Comparison of ENCODE assay signal across 21 cellular contexts in the genomic region with DNA sequence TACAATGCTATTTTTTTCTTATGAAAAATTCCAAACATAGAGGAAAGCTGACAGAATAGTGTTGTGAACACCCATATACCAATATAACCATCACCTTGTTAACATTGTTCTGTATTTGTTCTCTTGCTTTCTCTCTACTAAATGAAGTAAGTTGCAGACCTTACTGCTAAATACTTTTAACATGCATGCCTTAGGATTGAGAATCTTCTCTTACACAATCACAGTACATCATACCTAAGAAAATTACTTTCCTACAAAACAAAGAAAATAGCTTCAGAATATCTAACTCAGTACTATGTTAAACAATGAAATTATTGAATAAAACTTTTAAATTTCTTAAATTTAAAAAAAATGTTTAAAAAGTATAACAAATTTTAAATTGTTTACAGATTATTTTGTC.
DNase-seq lines count a peak whose midpoint lies in the region; ATAC-seq and TF ChIP-seq lines count a peak whose summit lies in the region.
"Had no signal": no experiment of that assay in that cellular context is flagged by ENCODE, and none has a peak within 500 bp of the region (broad histone marks: within the 10 kb centered on the region; RNA-seq: fewer than 3 reads in every experiment).

No MANE protein-coding gene starts in this region.

- H3K27me3 ChIP-seq in adipocyte (replicated peaks; ENCODE audit: control insufficient read depth, insufficient read depth, low read length) (no peaks in the 10 kb centered on the region), upper lobe of right lung (no peaks in the 10 kb centered on the region)

- no peak overlapping the region for H3K4me3 ChIP-seq in adipocyte (ENCODE audit: low read length)
- no peak overlapping the region for H3K4me3 ChIP-seq in upper lobe of right lung
- H3K4me3 ChIP-seq: GM23338 had no signal

- DNase-seq in GM03348 (ENCODE audit: low spot score) (peak; percentile 9), adipocyte (ENCODE audit: low read depth) (peak; percentile 31), fibroblast of peridontal ligament (ENCODE audit: extremely low read depth) (peak; percentile 12), renal cortical epithelial cell (ENCODE audit: low read depth) (peak; percentile 3), DMS153 treated with DMSO at 0.1 percent for 48 hours (lab: John Stamatoyannopoulos, UW; ENCODE audit: unreplicated experiment) (no peak), upper lobe of right lung (no peak)
- no peak for DNase-seq in activated CD4-positive, alpha-beta T cell treated with anti-CD3 and anti-CD28 coated beads, Interleukin-2, amount 50 U/mL, for 48 hours
- DNase-seq: AML-193; DND-41; HCEC 1CT; NCI-H1105; NCI-H1694; NCI-H2081 treated with DMSO at 0.1 percent for 48 hours; NCI-H446 treated with DMSO at 0.1 percent for 48 hours; NK-92 treated with Interleukin-12 subunit alpha and Interleukin-12 subunit beta, amount 100 ng/mL, for 24 hours; PC-3; SIG-M5 had no signal

- ATAC-seq in GM21515 (IDR thresholded peaks at IDR 0.05; ENCODE audit: unreplicated experiment), result no peak
- no peak for ATAC-seq in upper lobe of right lung
- ATAC-seq: GM23338, PC-3 had no signal

- H3K27ac ChIP-seq in upper lobe of right lung, result no peak overlapping the region
- H3K27ac ChIP-seq: C4-2B, RWPE1 had no signal

- H3K36me3 ChIP-seq in adipocyte (ENCODE audit: control insufficient read depth, insufficient read depth, low read length, severe bottlenecking) (peaks cover 58% of the 10 kb centered on the region), upper lobe of right lung (peaks cover 48% of the 10 kb centered on the region)

- H3K9me3 ChIP-seq in adipocyte (ENCODE audit: control insufficient read depth, low read length) (peaks cover 4% of the 10 kb centered on the region), upper lobe of right lung (no peaks in the 10 kb centered on the region)

- H3K9ac ChIP-seq in adipocyte (ENCODE audit: low read length), result no peak overlapping the region

- intact Hi-C loops in upper lobe of right lung (cut with DNase I), result no loop called here

- TF ChIP-seq CTCF in upper lobe of right lung (IDR thresholded peaks at IDR 0.05), result no peak

- peaks cover 30% of the 10 kb centered on the region for H3K4me1 ChIP-seq in adipocyte (ENCODE audit: control insufficient read depth, insufficient read depth, low read length)
- no peaks in the 10 kb centered on the region for H3K4me1 ChIP-seq in upper lobe of right lung

Comparison
In these comparisons a context has a peak if more than half of its experiments do, and no peak if none do; other contexts are left out.
1. DNase-seq: peak in GM03348 (single experiment), adipocyte (single experiment), fibroblast of peridontal ligament (single experiment) and renal cortical epithelial cell (single experiment); none in DMS153 treated with DMSO at 0.1 percent for 48 hours (single experiment), upper lobe of right lung (single experiment) and activated CD4-positive, alpha-beta T cell treated with anti-CD3 and anti-CD28 coated beads, Interleukin-2, amount 50 U/mL, for 48 hours (0 of 2).